24 cellular contexts compared by ENCODE assay signal in genomic region chr18:34796013-34796657, GRCh38.
"Had no signal": no experiment of that assay in that cellular context is flagged by ENCODE, and none has a peak within 500 bp of the region (broad histone marks: within the 10 kb centered on the region; RNA-seq: fewer than 3 reads in every experiment).

No MANE protein-coding gene starts in this region.

- H3K4me3 ChIP-seq: adrenal gland, body of pancreas, colonic mucosa had no signal

- DNase-seq: activated CD4-positive, alpha-beta memory T cell treated with anti-CD3 and anti-CD28 coated beads for 36 hours; activated CD4-positive, alpha-beta T cell treated with anti-CD3 and anti-CD28 coated beads for 36 hours; activated CD4-positive, CD25-positive, alpha-beta regulatory T cell; activated CD4-positive, CD25-positive, alpha-beta regulatory T cell treated with anti-CD3 and anti-CD28 coated beads, Interleukin-2, amount 50 U/mL, for 72 hours; activated CD8-positive, alpha-beta memory T cell treated with anti-CD3 and anti-CD28 coated beads, Interleukin-2, amount 10 ng/mL, durations not matched to agents 7 days and 5 days; activated CD8-positive, alpha-beta memory T cell treated with anti-CD3 and anti-CD28 coated beads, Interleukin-2, amount 50 U/mL, for 4 hours; activated CD8-positive, alpha-beta T cell treated with anti-CD3 and anti-CD28 coated beads, Interleukin-2, amount 10 ng/mL, durations not matched to agents 7 days and 5 days; activated effector memory CD4-positive, alpha-beta T cell treated with anti-CD3 and anti-CD28 coated beads, Interleukin-2, amount 50 U/mL, for 16 hours; activated naive CD4-positive, alpha-beta T cell treated with anti-CD3 and anti-CD28 coated beads for 36 hours; activated naive CD8-positive, alpha-beta T cell treated with anti-CD3 and anti-CD28 coated beads for 36 hours; activated naive CD8-positive, alpha-beta T cell treated with anti-CD3 and anti-CD28 coated beads, Interleukin-2, amount 50 U/mL, for 24 hours; activated T-cell treated with anti-CD3 and anti-CD28 coated beads, Interleukin-2, amount 50 U/mL, for 1 hour; activated T-cell treated with anti-CD3 and anti-CD28 coated beads, Interleukin-2, amount 50 U/mL, for 48 hours; adrenal gland; aorta; body of pancreas; cerebellar nuclear complex; colonic mucosa; effector memory CD4-positive, alpha-beta T cell; endodermal cell; foreskin keratinocyte; head of caudate nucleus; T-helper 2 cell had no signal

- H3K27ac ChIP-seq: adrenal gland, body of pancreas, colonic mucosa, foreskin keratinocyte had no signal

- H3K9me3 ChIP-seq: adrenal gland, body of pancreas, colonic mucosa had no signal

- H3K4me1 ChIP-seq: adrenal gland, body of pancreas, colonic mucosa, foreskin keratinocyte had no signal

- ATAC-seq: activated CD4-positive, alpha-beta T cell treated with anti-CD3 and anti-CD28 coated beads for 36 hours; activated CD8-positive, alpha-beta memory T cell treated with anti-CD3 and anti-CD28 coated beads, Interleukin-2, amount 10 ng/mL, durations not matched to agents 7 days and 5 days; activated CD8-positive, alpha-beta T cell treated with anti-CD3 and anti-CD28 coated beads, Interleukin-2, amount 10 ng/mL, durations not matched to agents 7 days and 5 days; activated naive CD8-positive, alpha-beta T cell treated with anti-CD3 and anti-CD28 coated beads, Interleukin-2, amount 50 U/mL, for 24 hours; body of pancreas; esophagus mucosa; foreskin keratinocyte had no signal

- H3K36me3 ChIP-seq: adrenal gland, colonic mucosa had no signal

- H3K27me3 ChIP-seq: adrenal gland, body of pancreas, colonic mucosa had no signal
